Comparison of ENCODE assay signal across 13 cellular contexts in genomic region chr5:149037819-149038218, GRCh38. TPM values are rescaled to one million over a fixed set of nuclear protein-coding genes. Genes with fewer than 3 reads are reported as not detected.
A peak's percentile ranks its signal among the peaks of the same experiment; 100 is the strongest.
DNase-seq lines count a peak whose midpoint lies in the region; ATAC-seq and TF ChIP-seq lines count a peak whose summit lies in the region.
"Had no signal": no experiment of that assay in that cellular context is flagged by ENCODE, and none has a peak within 500 bp of the region (broad histone marks: within the 10 kb centered on the region; RNA-seq: fewer than 3 reads in every experiment).

No MANE protein-coding gene starts in this region.

- H3K27me3 ChIP-seq in HL-60 (ENCODE audit: insufficient read depth, poor library complexity, severe bottlenecking) = no peaks in the 10 kb centered on the region
- no peaks in the 10 kb centered on the region for H3K27me3 ChIP-seq in SJCRH30
- H3K27me3 ChIP-seq in brain microvascular endothelial cell (replicated peaks) = no peaks in the 10 kb centered on the region

- in situ Hi-C loops in brain microvascular endothelial cell (cut with HindIII; ENCODE audit: low pct_ligation_motif_present, low sequenced_read_pairs) = no loop called here

- TF ChIP-seq CTCF in HL-60 (IDR thresholded peaks at IDR 0.05; ENCODE audit: insufficient read depth, low read length) (no peak), brain microvascular endothelial cell (IDR thresholded peaks at IDR 0.05; ENCODE audit: low read depth, low read length, missing control alignments) (no peak)

- H3K27ac ChIP-seq in HL-60 (replicated peaks) (peak overlapping the region; percentile 36), SJCRH30 (peak overlapping the region; percentile 50), brain microvascular endothelial cell (no peak overlapping the region)

- ATAC-seq in HG02588 (IDR thresholded peaks at IDR 0.05; ENCODE audit: unreplicated experiment) = no peak

- H3K4me1 ChIP-seq in SJCRH30 = peaks cover 19% of the 10 kb centered on the region

- H3K4me3 ChIP-seq in HL-60 (replicated peaks; ENCODE audit: insufficient read depth, low read length) (no peak overlapping the region), SJCRH30 (no peak overlapping the region), brain microvascular endothelial cell (ENCODE audit: low read depth, low read length) (no peak overlapping the region)

- DNase-seq in COLO829 (ENCODE audit: low spot score) (peak; percentile 19), HL-60 (ENCODE audit: low read depth in 1 of 2, low spot score in 1 of 2) (peak; percentile 73 to 86), SJCRH30 (peak; percentile 72 to 89), kidney tubule cell (ENCODE audit: low spot score) (peak; percentile 19), brain microvascular endothelial cell (no peak), NCI-H1694 treated with DMSO at 0.1 percent for 48 hours (lab: John Stamatoyannopoulos, UW) (no peak), NCI-H1092 treated with DMSO at 0.1 percent for 48 hours (lab: John Stamatoyannopoulos, UW) (no peak)
- DNase-seq: CD4-positive, CD25-positive, alpha-beta regulatory T cell; central memory CD4-positive, alpha-beta T cell; islet precursor cell; NCI-H146; nucleus accumbens had no signal

- H3K36me3 ChIP-seq in SJCRH30 = peaks cover 3% of the 10 kb centered on the region; the same call in 1 of the 2 replicates
- no peaks in the 10 kb centered on the region for H3K36me3 ChIP-seq in brain microvascular endothelial cell (replicated peaks)

- H3K9me3 ChIP-seq in SJCRH30 (replicated peaks) = no peaks in the 10 kb centered on the region

RNA-seq across cellular contexts. Expression of gene SH3TC2, which starts 25.0 kb away (rescaled TPM):
- total RNA-seq in SJCRH30 (2014; rRNA removed; shearing (Covaris generic)) = 11.8 and 14.1 TPM in 2 replicates

Comparison
In these comparisons a context has a peak if more than half of its experiments do, and no peak if none do; other contexts are left out.
1. DNase-seq: peak in COLO829 (single experiment), HL-60 (2 of 2), SJCRH30 (2 of 2) and kidney tubule cell (single experiment); none in brain microvascular endothelial cell (single experiment), NCI-H1694 treated with DMSO at 0.1 percent for 48 hours (single experiment) and NCI-H1092 treated with DMSO at 0.1 percent for 48 hours (single experiment).